In the genomic region with DNA sequence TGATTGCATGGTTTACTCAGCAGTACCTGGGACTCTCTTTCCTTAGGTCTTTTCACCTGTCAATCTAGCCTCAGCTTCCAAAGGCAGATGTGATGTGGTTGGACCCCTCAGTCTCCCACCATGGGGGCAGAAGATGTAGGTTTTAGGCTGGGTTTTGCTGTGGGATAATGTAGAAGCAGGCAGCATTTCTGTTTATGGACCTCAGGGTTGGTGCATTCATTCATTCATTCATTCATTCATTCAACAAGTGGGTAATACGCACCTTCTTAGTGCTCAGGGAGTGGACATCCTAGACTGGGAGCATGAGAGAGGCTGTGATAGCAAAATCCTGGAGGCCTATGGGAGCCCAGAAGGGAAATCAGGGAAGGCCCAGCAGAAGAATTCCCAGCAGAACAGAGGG, we compare ENCODE assay signal across 8 cellular contexts.
"Had no signal": no experiment of that assay in that cellular context is flagged by ENCODE, and none has a peak within 500 bp of the region (broad histone marks: within the 10 kb centered on the region; RNA-seq: fewer than 3 reads in every experiment).

No MANE protein-coding gene starts in this region.

- DNase-seq: H9, HCEC 1CT, HFFc6, KG1 had no signal

- ATAC-seq: GM23338 had no signal

- H3K27ac ChIP-seq: HL-60 had no signal

- FAIRE-seq: H1, H54 had no signal

- H3K4me3 ChIP-seq: GM23338 had no signal

- H2AFZ ChIP-seq: GM23338 had no signal

- H3K4me2 ChIP-seq: GM23338 had no signal
